In the genomic region with DNA sequence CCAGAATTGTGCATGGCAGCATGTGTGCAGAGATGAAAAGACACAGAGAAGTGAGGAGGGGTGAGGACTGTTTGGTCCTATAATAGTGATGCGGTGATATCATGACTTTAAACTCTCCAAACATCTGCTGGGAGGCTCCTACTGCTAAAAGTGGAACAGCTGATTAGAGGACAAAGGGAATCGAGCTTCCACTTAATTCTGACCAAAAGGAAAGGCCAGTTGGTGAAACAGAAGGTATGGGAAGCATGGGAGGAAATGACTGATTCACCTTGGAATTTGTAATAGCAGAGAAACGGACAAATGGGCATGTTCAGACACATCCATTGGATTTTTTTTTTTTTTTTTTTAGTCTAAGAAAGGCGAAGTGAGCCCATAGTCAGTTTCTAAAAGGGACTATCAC, we compare ENCODE assay signal across 13 cellular contexts.
A peak's percentile ranks its signal among the peaks of the same experiment; 100 is the strongest.
DNase-seq lines count a peak whose midpoint lies in the region; ATAC-seq and TF ChIP-seq lines count a peak whose summit lies in the region.
"Had no signal": no experiment of that assay in that cellular context is flagged by ENCODE, and none has a peak within 500 bp of the region (broad histone marks: within the 10 kb centered on the region; RNA-seq: fewer than 3 reads in every experiment).

No MANE protein-coding gene starts in this region.

- H3K27ac ChIP-seq in GM23338 (ENCODE audit: low read depth) = no peak overlapping the region
- peak overlapping the region; percentile 72; the same call in 1 of the 2 replicates for H3K27ac ChIP-seq in RWPE1
- H3K27ac ChIP-seq: gastroesophageal sphincter had no signal

- no peaks in the 10 kb centered on the region for H3K36me3 Mint-ChIP-seq in GM23338 (ENCODE audit: low read depth)
- H3K36me3 Mint-ChIP-seq in activated T-cell treated with anti-CD3 and anti-CD28 coated beads, Interleukin-2, amount 50 U/mL, for 72 hours (ENCODE audit: insufficient read depth in 2 of 2) = no peaks in the 10 kb centered on the region
- H3K36me3 Mint-ChIP-seq: mesothelial cell of epicardium had no signal

- peaks cover 2% of the 10 kb centered on the region for H3K27me3 Mint-ChIP-seq in GM23338 (ENCODE audit: insufficient read depth, low read depth, poor library complexity)
- peaks cover 20% of the 10 kb centered on the region for H3K27me3 Mint-ChIP-seq in activated T-cell treated with anti-CD3 and anti-CD28 coated beads, Interleukin-2, amount 50 U/mL, for 72 hours (ENCODE audit: low read depth)

- H3K79me2 ChIP-seq in GM23338 (replicated peaks; ENCODE audit: insufficient read depth) = no peaks in the 10 kb centered on the region

- H3K4me1 Mint-ChIP-seq in GM23338 = peaks cover 4% of the 10 kb centered on the region; the same call in 2 of the 3 replicates
- no peaks in the 10 kb centered on the region for H3K4me1 Mint-ChIP-seq in activated T-cell treated with anti-CD3 and anti-CD28 coated beads, Interleukin-2, amount 50 U/mL, for 72 hours (ENCODE audit: low read depth)
- H3K4me1 Mint-ChIP-seq: activated naive CD8-positive, alpha-beta T cell treated with anti-CD3 and anti-CD28 coated beads, Interleukin-2, amount 50 U/mL, for 24 hours had no signal

- no peak overlapping the region for H3K4me3 Mint-ChIP-seq in GM23338
- H3K4me3 Mint-ChIP-seq in activated T-cell treated with anti-CD3 and anti-CD28 coated beads, Interleukin-2, amount 50 U/mL, for 72 hours = no peak overlapping the region
- H3K4me3 Mint-ChIP-seq: activated naive CD8-positive, alpha-beta T cell treated with anti-CD3 and anti-CD28 coated beads, Interleukin-2, amount 50 U/mL, for 24 hours; mesothelial cell of epicardium had no signal

- no peak overlapping the region for H3K27ac Mint-ChIP-seq in GM23338
- no peak overlapping the region for H3K27ac Mint-ChIP-seq in activated T-cell treated with anti-CD3 and anti-CD28 coated beads, Interleukin-2, amount 50 U/mL, for 72 hours
- H3K27ac Mint-ChIP-seq: activated naive CD8-positive, alpha-beta T cell treated with anti-CD3 and anti-CD28 coated beads, Interleukin-2, amount 50 U/mL, for 24 hours; mesothelial cell of epicardium had no signal

- ATAC-seq in GM23338 (no peak), HG03159 (IDR thresholded peaks at IDR 0.05; ENCODE audit: unreplicated experiment) (no peak)
- no peak for ATAC-seq in activated T-cell treated with anti-CD3 and anti-CD28 coated beads, Interleukin-2, amount 50 U/mL, for 72 hours (replicated peaks in 1 of 2)
- ATAC-seq: activated naive CD8-positive, alpha-beta T cell treated with anti-CD3 and anti-CD28 coated beads, Interleukin-2, amount 50 U/mL, for 24 hours; gastroesophageal sphincter had no signal

- TF ChIP-seq CTCF in GM23338 (conservative IDR thresholded peaks at IDR 0.05; ENCODE audit: low read depth in 2 of 2) (no peak), RWPE1 (conservative IDR thresholded peaks at IDR 0.05; ENCODE audit: low read depth) (no peak), epithelial cell of proximal tubule (conservative IDR thresholded peaks at IDR 0.05; ENCODE audit: low read depth, low read length) (no peak), retinal pigment epithelial cell (conservative IDR thresholded peaks at IDR 0.05; ENCODE audit: low read depth, low read length) (no peak)

- no peaks in the 10 kb centered on the region for H4K20me1 ChIP-seq in GM23338 (replicated peaks; ENCODE audit: insufficient read depth)

- H3K4me1 ChIP-seq in GM23338 (ENCODE audit: insufficient read depth) = no peaks in the 10 kb centered on the region; the same call in 1 of the 2 replicates

- no peaks in the 10 kb centered on the region for H3F3A ChIP-seq in GM23338 (replicated peaks; ENCODE audit: low read depth)

- peaks cover 16% of the 10 kb centered on the region for H3K9me2 ChIP-seq in GM23338 (ENCODE audit: insufficient read depth)

- H3K4me2 ChIP-seq in GM23338 = no peak overlapping the region

- H3K36me3 ChIP-seq in GM23338 (ENCODE audit: insufficient read depth) = no peaks in the 10 kb centered on the region
- H3K36me3 ChIP-seq: gastroesophageal sphincter had no signal

- peak overlapping the region; percentile 61 for H2AFZ ChIP-seq in GM23338

- CTCF ChIA-PET in RWPE1 (lab: Yijun Ruan, JAX) = interaction anchor here (0.6 to 3.3 kb wide), 6 partner anchors 119 to 1675 kb away, joined by 3 to 16 read pairs (median 5); no protein-coding TSS in a partner anchor

- no peaks in the 10 kb centered on the region for H3K27me3 ChIP-seq in GM23338 (ENCODE audit: insufficient read depth)
- H3K27me3 ChIP-seq: gastroesophageal sphincter had no signal

- H3K9me3 Mint-ChIP-seq in GM23338 = no peaks in the 10 kb centered on the region
- no peaks in the 10 kb centered on the region for H3K9me3 Mint-ChIP-seq in activated T-cell treated with anti-CD3 and anti-CD28 coated beads, Interleukin-2, amount 50 U/mL, for 72 hours
- H3K9me3 Mint-ChIP-seq: activated naive CD8-positive, alpha-beta T cell treated with anti-CD3 and anti-CD28 coated beads, Interleukin-2, amount 50 U/mL, for 24 hours had no signal

- DNase-seq in GM23338 (ENCODE audit: low spot score) (no peak), RWPE1 (ENCODE audit: low spot score) (peak; percentile 86), epithelial cell of proximal tubule (ENCODE audit: low read depth) (peak; percentile 48), retinal pigment epithelial cell (ENCODE audit: low read depth) (peak; percentile 54), NCI-H1092 treated with DMSO at 0.1 percent for 48 hours (lab: John Stamatoyannopoulos, UW) (no peak)
- no peak for DNase-seq in activated T-cell treated with anti-CD3 and anti-CD28 coated beads, Interleukin-2, amount 50 U/mL, for 72 hours
- DNase-seq: activated naive CD8-positive, alpha-beta T cell treated with anti-CD3 and anti-CD28 coated beads, Interleukin-2, amount 50 U/mL, for 24 hours; NCI-H2081 treated with DMSO at 0.1 percent for 48 hours; SHP77 treated with DMSO at 0.1 percent for 48 hours; stimulated activated naive CD4-positive, alpha-beta T cell treated with Interleukin-2 at 50 U/mL for 16 hours had no signal

- H3K4me3 ChIP-seq in GM23338 (no peak overlapping the region), epithelial cell of proximal tubule (ENCODE audit: low read depth, low read length) (no peak overlapping the region), retinal pigment epithelial cell (ENCODE audit: low read length) (no peak overlapping the region)
- H3K4me3 ChIP-seq: gastroesophageal sphincter had no signal

- POLR2A ChIA-PET in RWPE1 (lab: Yijun Ruan, JAX; ENCODE audit: low non-redundant PET) = interaction anchor here (0.7 kb wide), 1 partner anchor 78 kb away, joined by 4 read pairs; no protein-coding TSS in a partner anchor

TF ChIP-seq in GM23338, 12 proteins besides CTCF, POLR2A, EP300 and RAD21 (continues in another document):
- TF ChIP-seq STAT1 (IDR thresholded peaks at IDR 0.05; ENCODE audit: unreplicated experiment) (no peak), ZNF114 (CRISPR knock-in tag; IDR thresholded peaks at IDR 0.05) (no peak), CREB1 (CRISPR knock-in tag; IDR thresholded peaks at IDR 0.05; ENCODE audit: low read depth) (no peak), EZH2phosphoT487 (IDR thresholded peaks at IDR 0.05; ENCODE audit: unreplicated experiment) (no peak), POLR2AphosphoS5 (IDR thresholded peaks at IDR 0.05; ENCODE audit: low read depth) (no peak)

Comparison
In these comparisons a context has a peak if more than half of its experiments do, and no peak if none do; other contexts are left out.
1. DNase-seq: peak in RWPE1 (single experiment), epithelial cell of proximal tubule (single experiment) and retinal pigment epithelial cell (single experiment); none in GM23338 (single experiment), activated T-cell treated with anti-CD3 and anti-CD28 coated beads, Interleukin-2, amount 50 U/mL, for 72 hours (0 of 2) and NCI-H1092 treated with DMSO at 0.1 percent for 48 hours (single experiment).